In genomic region chr18:3041857-3042256, GRCh38 we compare ENCODE assay signal across 1 cellular context.
TF ChIP-seq lines count a peak whose summit lies in the region.

No MANE protein-coding gene starts in this region.

TF ChIP-seq in IMR-90, 13 proteins besides CTCF, POLR2A, EP300 and RAD21:
- no peak for TF ChIP-seq BHLHE40 (IDR thresholded peaks at IDR 0.05; ENCODE audit: low read depth, low read length)
- no peak for TF ChIP-seq CHD1 (IDR thresholded peaks at IDR 0.05; ENCODE audit: low read depth, low read length)
- TF ChIP-seq CEBPB (IDR thresholded peaks at IDR 0.05; ENCODE audit: low read depth, low read length): no peak
- TF ChIP-seq NFE2L2 (IDR thresholded peaks at IDR 0.05; ENCODE audit: low read depth, low read length): no peak
- TF ChIP-seq RCOR1 (IDR thresholded peaks at IDR 0.05; ENCODE audit: insufficient replicate concordance, low read length): no peak
- TF ChIP-seq RFX5 (IDR thresholded peaks at IDR 0.05; ENCODE audit: low read depth, low read length): no peak
- TF ChIP-seq USF2 (IDR thresholded peaks at IDR 0.05; ENCODE audit: low read depth, low read length): no peak
- TF ChIP-seq MAFK (IDR thresholded peaks at IDR 0.05; ENCODE audit: low read depth, low read length): no peak
- TF ChIP-seq MXI1 (IDR thresholded peaks at IDR 0.05; ENCODE audit: borderline replicate concordance, low read depth, low read length): no peak
